ENCODE assay signal across 36 cellular contexts in genomic region chr11:116512841-116513240, GRCh38.
"Had no signal": no experiment of that assay in that cellular context is flagged by ENCODE, and none has a peak within 500 bp of the region (broad histone marks: within the 10 kb centered on the region; RNA-seq: fewer than 3 reads in every experiment).

No MANE protein-coding gene starts in this region.

- H3K27ac Mint-ChIP-seq: activated B cell treated with CpG ODN at 0.5 μM for 24 hours; activated CD4-positive, alpha-beta memory T cell treated with anti-CD3 and anti-CD28 coated beads, Interleukin-2, amount 10 ng/mL, durations not matched to agents 7 days and 5 days; activated CD4-positive, alpha-beta T cell treated with anti-CD3 and anti-CD28 coated beads, Interleukin-2, amount 10 ng/mL, durations not matched to agents 7 days and 5 days; activated naive CD4-positive, alpha-beta T cell treated with anti-CD3 and anti-CD28 coated beads, Interleukin-2, amount 10 ng/mL, durations not matched to agents 7 days and 5 days; activated naive CD4-positive, alpha-beta T cell treated with anti-CD3 and anti-CD28 coated beads, Interleukin-2, amount 50 U/mL, for 72 hours; activated naive CD8-positive, alpha-beta T cell treated with anti-CD3 and anti-CD28 coated beads, Interleukin-2, amount 10 ng/mL, durations not matched to agents 7 days and 5 days; activated T-cell treated with anti-CD3 and anti-CD28 coated beads, Interleukin-2, amount 50 U/mL, for 24 hours; activated T-cell treated with anti-CD3 and anti-CD28 coated beads, Interleukin-2, amount 50 U/mL, for 72 hours; dendritic cell treated with granulocyte-macrophage colony-stimulating factor and Interleukin-4, amounts not matched to agents 40 ng/mL and 50 ng/mL, for 4 days; effector memory CD8-positive, alpha-beta T cell; T-helper 17 cell; T-helper 2 cell treated with Interferon-gamma antibody and Interleukin-4, amounts not matched to agents 5 μg/mL and 100 μg/mL, for 36 hours had no signal

- DNase-seq: activated B cell treated with CpG ODN at 0.5 μM for 24 hours; activated CD4-positive, alpha-beta memory T cell treated with anti-CD3 and anti-CD28 coated beads, Interleukin-2, amount 10 ng/mL, durations not matched to agents 7 days and 5 days; activated CD4-positive, alpha-beta T cell treated with anti-CD3 and anti-CD28 coated beads, Interleukin-2, amount 10 ng/mL, durations not matched to agents 7 days and 5 days; activated CD4-positive, alpha-beta T cell treated with anti-CD3 and anti-CD28 coated beads, Interleukin-2, amount 50 U/mL, for 4 hours; activated CD8-positive, alpha-beta memory T cell treated with anti-CD3 and anti-CD28 coated beads, Interleukin-2, amount 50 U/mL, for 48 hours; activated gamma-delta T cell; activated naive CD4-positive, alpha-beta T cell; activated naive CD4-positive, alpha-beta T cell treated with anti-CD3 and anti-CD28 coated beads, Interleukin-2, amount 10 ng/mL, durations not matched to agents 7 days and 5 days; activated naive CD8-positive, alpha-beta T cell treated with anti-CD3 and anti-CD28 coated beads, Interleukin-2, amount 10 ng/mL, durations not matched to agents 7 days and 5 days; activated T-cell treated with anti-CD3 and anti-CD28 coated beads for 4 hours; activated T-cell treated with anti-CD3 and anti-CD28 coated beads, Interleukin-2, amount 50 U/mL, for 24 hours; activated T-cell treated with anti-CD3 and anti-CD28 coated beads, Interleukin-2, amount 50 U/mL, for 72 hours; central memory CD4-positive, alpha-beta T cell; cerebellar nuclear complex; colonic mucosa; dorsolateral prefrontal cortex; effector CD4-positive, alpha-beta T cell; effector memory CD8-positive, alpha-beta T cell; esophagus squamous epithelium; foreskin melanocyte; T-helper 1 cell; T-helper 17 cell; T1000; WERI-Rb-1 had no signal

- H3K27me3 ChIP-seq: ascending aorta, cardiac muscle cell, colonic mucosa had no signal

- H3K4me1 Mint-ChIP-seq: activated B cell treated with CpG ODN at 0.5 μM for 24 hours; activated CD4-positive, alpha-beta memory T cell treated with anti-CD3 and anti-CD28 coated beads, Interleukin-2, amount 10 ng/mL, durations not matched to agents 7 days and 5 days; activated CD4-positive, alpha-beta T cell treated with anti-CD3 and anti-CD28 coated beads, Interleukin-2, amount 10 ng/mL, durations not matched to agents 7 days and 5 days; activated naive CD4-positive, alpha-beta T cell treated with anti-CD3 and anti-CD28 coated beads, Interleukin-2, amount 10 ng/mL, durations not matched to agents 7 days and 5 days; activated naive CD8-positive, alpha-beta T cell treated with anti-CD3 and anti-CD28 coated beads, Interleukin-2, amount 10 ng/mL, durations not matched to agents 7 days and 5 days; T-helper 17 cell had no signal

- H3K4me1 ChIP-seq: ascending aorta, breast epithelium, colonic mucosa, esophagus squamous epithelium, gastroesophageal sphincter had no signal

- H3K9me3 Mint-ChIP-seq: activated B cell treated with CpG ODN at 0.5 μM for 24 hours; activated CD4-positive, alpha-beta memory T cell treated with anti-CD3 and anti-CD28 coated beads, Interleukin-2, amount 10 ng/mL, durations not matched to agents 7 days and 5 days; activated CD4-positive, alpha-beta T cell treated with anti-CD3 and anti-CD28 coated beads, Interleukin-2, amount 10 ng/mL, durations not matched to agents 7 days and 5 days; activated naive CD4-positive, alpha-beta T cell treated with anti-CD3 and anti-CD28 coated beads, Interleukin-2, amount 10 ng/mL, durations not matched to agents 7 days and 5 days; activated naive CD4-positive, alpha-beta T cell treated with anti-CD3 and anti-CD28 coated beads, Interleukin-2, amount 50 U/mL, for 72 hours; activated naive CD8-positive, alpha-beta T cell treated with anti-CD3 and anti-CD28 coated beads, Interleukin-2, amount 10 ng/mL, durations not matched to agents 7 days and 5 days; activated T-cell treated with anti-CD3 and anti-CD28 coated beads, Interleukin-2, amount 50 U/mL, for 24 hours; activated T-cell treated with anti-CD3 and anti-CD28 coated beads, Interleukin-2, amount 50 U/mL, for 72 hours; dendritic cell treated with granulocyte-macrophage colony-stimulating factor and Interleukin-4, amounts not matched to agents 40 ng/mL and 50 ng/mL, for 4 days; effector memory CD8-positive, alpha-beta T cell; T-helper 2 cell treated with Interferon-gamma antibody and Interleukin-4, amounts not matched to agents 5 μg/mL and 100 μg/mL, for 36 hours had no signal

- H3K4me3 ChIP-seq: ascending aorta, breast epithelium, cardiac muscle cell, colonic mucosa, dorsolateral prefrontal cortex, esophagus squamous epithelium, gastroesophageal sphincter had no signal

- H3K4me3 Mint-ChIP-seq: activated B cell treated with CpG ODN at 0.5 μM for 24 hours; activated CD4-positive, alpha-beta memory T cell treated with anti-CD3 and anti-CD28 coated beads, Interleukin-2, amount 10 ng/mL, durations not matched to agents 7 days and 5 days; activated CD4-positive, alpha-beta T cell treated with anti-CD3 and anti-CD28 coated beads, Interleukin-2, amount 10 ng/mL, durations not matched to agents 7 days and 5 days; activated naive CD4-positive, alpha-beta T cell treated with anti-CD3 and anti-CD28 coated beads, Interleukin-2, amount 10 ng/mL, durations not matched to agents 7 days and 5 days; activated naive CD8-positive, alpha-beta T cell treated with anti-CD3 and anti-CD28 coated beads, Interleukin-2, amount 10 ng/mL, durations not matched to agents 7 days and 5 days; activated T-cell treated with anti-CD3 and anti-CD28 coated beads, Interleukin-2, amount 50 U/mL, for 24 hours; activated T-cell treated with anti-CD3 and anti-CD28 coated beads, Interleukin-2, amount 50 U/mL, for 72 hours; brain; dendritic cell treated with granulocyte-macrophage colony-stimulating factor and Interleukin-4, amounts not matched to agents 40 ng/mL and 50 ng/mL, for 4 days; effector memory CD8-positive, alpha-beta T cell; T-helper 17 cell; T-helper 2 cell treated with Interferon-gamma antibody and Interleukin-4, amounts not matched to agents 5 μg/mL and 100 μg/mL, for 36 hours had no signal

- ATAC-seq: activated CD4-positive, CD25-positive, alpha-beta regulatory T cell treated with anti-CD3 and anti-CD28 coated beads, Interleukin-2, amount 50 U/mL, for 24 hours; activated naive CD4-positive, alpha-beta T cell treated with anti-CD3 and anti-CD28 coated beads, Interleukin-2, amount 50 U/mL, for 72 hours; activated T-cell treated with anti-CD3 and anti-CD28 coated beads, Interleukin-2, amount 50 U/mL, for 72 hours; effector memory CD8-positive, alpha-beta T cell; gastroesophageal sphincter; T-helper 17 cell had no signal

- H3K27me3 Mint-ChIP-seq: activated CD4-positive, alpha-beta T cell treated with anti-CD3 and anti-CD28 coated beads, Interleukin-2, amount 10 ng/mL, durations not matched to agents 7 days and 5 days had no signal

- H3K36me3 ChIP-seq: ascending aorta, breast epithelium, cardiac muscle cell, colonic mucosa, esophagus squamous epithelium, gastroesophageal sphincter, WERI-Rb-1 had no signal

- H3K9me3 ChIP-seq: ascending aorta, breast epithelium, colonic mucosa, esophagus squamous epithelium, gastroesophageal sphincter had no signal

- H3K36me3 Mint-ChIP-seq: activated naive CD4-positive, alpha-beta T cell treated with anti-CD3 and anti-CD28 coated beads, Interleukin-2, amount 10 ng/mL, durations not matched to agents 7 days and 5 days; activated naive CD4-positive, alpha-beta T cell treated with anti-CD3 and anti-CD28 coated beads, Interleukin-2, amount 50 U/mL, for 72 hours; activated naive CD8-positive, alpha-beta T cell treated with anti-CD3 and anti-CD28 coated beads, Interleukin-2, amount 10 ng/mL, durations not matched to agents 7 days and 5 days; brain had no signal

- FAIRE-seq: endometrium, endothelial cell of umbilical vein had no signal

- H3K27ac ChIP-seq: ascending aorta, breast epithelium, cardiac muscle cell, colonic mucosa, dorsolateral prefrontal cortex, epithelial cell of prostate, esophagus squamous epithelium, gastroesophageal sphincter had no signal
